ENCODE assay signal across 9 cellular contexts in the genomic region with DNA sequence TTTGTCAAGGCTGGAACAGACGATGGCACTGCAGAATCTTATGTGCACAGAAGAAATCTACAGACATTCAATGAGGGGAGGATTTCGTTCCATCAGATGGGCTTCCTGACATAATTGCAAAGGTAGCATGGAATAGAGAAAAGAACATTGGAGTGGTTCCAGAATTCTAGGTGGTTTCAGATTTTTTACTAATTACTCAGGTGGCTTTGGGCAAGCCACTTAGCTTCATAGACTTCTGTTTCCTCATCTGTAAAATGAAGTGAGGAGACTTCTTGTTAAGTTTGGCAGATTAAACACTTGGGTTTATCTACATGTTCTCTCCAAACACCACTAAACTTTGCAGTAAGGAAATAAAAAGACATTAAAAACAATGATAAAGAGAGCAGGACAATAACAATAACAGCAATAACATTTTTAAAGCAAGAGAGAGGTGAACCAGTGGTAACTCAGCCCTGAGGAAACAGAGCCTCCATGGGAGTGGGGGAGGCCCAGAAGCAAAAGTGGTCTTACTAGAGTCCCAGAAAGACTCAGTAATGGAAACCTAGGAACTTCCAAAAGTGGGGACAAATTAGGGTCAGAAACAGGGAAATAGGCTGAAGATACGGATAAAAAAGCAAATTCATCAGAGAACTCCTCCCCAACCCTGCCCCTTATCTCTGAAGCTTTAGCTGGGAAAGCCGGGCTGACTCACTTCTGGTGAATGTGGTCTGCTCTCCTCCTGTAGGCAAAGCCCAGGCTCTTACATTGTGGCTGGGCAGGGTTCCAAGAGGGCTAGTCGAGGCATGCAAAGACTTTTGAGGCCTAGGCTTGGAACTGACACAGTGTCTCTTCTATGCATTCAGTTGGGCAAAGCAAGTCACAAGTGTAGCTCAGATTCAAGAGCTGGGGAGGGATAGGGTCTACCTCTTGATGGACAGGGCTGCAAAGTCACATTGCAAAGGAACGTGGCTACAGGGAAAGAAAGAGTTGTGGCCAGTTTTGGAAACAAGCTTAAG. TPM values are rescaled to one million over a fixed set of nuclear protein-coding genes. Genes with fewer than 3 reads are reported as not detected.
DNase-seq lines count a peak whose midpoint lies in the region; TF ChIP-seq lines count a peak whose summit lies in the region.
"Had no signal": no experiment of that assay in that cellular context is flagged by ENCODE, and none has a peak within 500 bp of the region (broad histone marks: within the 10 kb centered on the region; RNA-seq: fewer than 3 reads in every experiment).

No MANE protein-coding gene starts in this region.

- no peaks in the 10 kb centered on the region for H3K9me3 ChIP-seq in right atrium auricular region

- H3K4me1 ChIP-seq in right atrium auricular region = peaks cover 0 to 13% of the 10 kb centered on the region in 2 donors

- H3K27me3 ChIP-seq in right atrium auricular region = no peaks in the 10 kb centered on the region

- TF ChIP-seq CTCF in right atrium auricular region (IDR thresholded peaks at IDR 0.05) (no peak), nephron progenitor cell (IDR thresholded peaks at IDR 0.05) (no peak)

- no peaks in the 10 kb centered on the region for H3K36me3 Mint-ChIP-seq in activated T-cell treated with anti-CD3 and anti-CD28 coated beads, Interleukin-2, amount 50 U/mL, for 24 hours (ENCODE audit: low read depth)
- no peaks in the 10 kb centered on the region for H3K36me3 Mint-ChIP-seq in nephron progenitor cell (ENCODE audit: low read depth)

- no peak overlapping the region for H3K4me3 Mint-ChIP-seq in activated T-cell treated with anti-CD3 and anti-CD28 coated beads, Interleukin-2, amount 50 U/mL, for 24 hours
- H3K4me3 Mint-ChIP-seq in nephron progenitor cell = no peak overlapping the region
- H3K4me3 Mint-ChIP-seq: neural crest cell had no signal

- peaks cover 34% of the 10 kb centered on the region for H3K4me1 Mint-ChIP-seq in activated T-cell treated with anti-CD3 and anti-CD28 coated beads, Interleukin-2, amount 50 U/mL, for 24 hours (ENCODE audit: low read depth)
- H3K4me1 Mint-ChIP-seq in nephron progenitor cell = peaks cover 29% of the 10 kb centered on the region

- no peak overlapping the region for H3K4me3 ChIP-seq in right atrium auricular region

- no peaks in the 10 kb centered on the region for H3K9me3 Mint-ChIP-seq in activated T-cell treated with anti-CD3 and anti-CD28 coated beads, Interleukin-2, amount 50 U/mL, for 24 hours
- H3K9me3 Mint-ChIP-seq in nephron progenitor cell = peaks cover 3% of the 10 kb centered on the region
- H3K9me3 Mint-ChIP-seq: neural crest cell had no signal

- H3K27ac Mint-ChIP-seq in activated T-cell treated with anti-CD3 and anti-CD28 coated beads, Interleukin-2, amount 50 U/mL, for 24 hours = peak overlapping the region; percentile 61
- H3K27ac Mint-ChIP-seq in nephron progenitor cell = no peak overlapping the region

- CTCF ChIA-PET in HEK293T (lab: Yijun Ruan, JAX) = interaction anchor here (0.9 kb wide), 1 partner anchor 191 kb away, joined by 3 read pairs; no protein-coding TSS in a partner anchor

- DNase-seq in DMS79 (lab: John Stamatoyannopoulos, UW) (peak; percentile 89), HEK293T (ENCODE audit: extremely low spot score) (peak; percentile 15), NCI-H2107 treated with DMSO at 0.1 percent for 48 hours (lab: John Stamatoyannopoulos, UW; ENCODE audit: unreplicated experiment) (peak; percentile 54), right atrium auricular region (ENCODE audit: low spot score) (peak; percentile 67), cerebellum (ENCODE audit: low spot score) (no peak), nephron progenitor cell (no peak)
- DNase-seq in activated T-cell treated with anti-CD3 and anti-CD28 coated beads, Interleukin-2, amount 50 U/mL, for 24 hours = peak; percentile 43
- DNase-seq in stimulated activated CD4-positive, alpha-beta T cell treated with anti-CD3 and anti-CD28 coated beads, Interleukin-4, amount 100 ng/mL, for 4 hours = peak; percentile 39 to 45

- H3K27ac ChIP-seq in right atrium auricular region = no peak overlapping the region

- POLR2A ChIA-PET in HEK293T (lab: Yijun Ruan, JAX) = interaction anchor here (0.6 to 1.5 kb wide), 2 partner anchors 53 to 966 kb away, joined by 4 to 10 read pairs; no protein-coding TSS in a partner anchor

- no peaks in the 10 kb centered on the region for H3K36me3 ChIP-seq in right atrium auricular region

- H3K27me3 Mint-ChIP-seq in activated T-cell treated with anti-CD3 and anti-CD28 coated beads, Interleukin-2, amount 50 U/mL, for 24 hours = no peaks in the 10 kb centered on the region
- H3K27me3 Mint-ChIP-seq in nephron progenitor cell (ENCODE audit: low read depth, poor library complexity) = peaks cover 7% of the 10 kb centered on the region

TF ChIP-seq in HEK293T, 16 proteins besides CTCF, POLR2A, EP300 and RAD21:
- TF ChIP-seq SUZ12 (IDR thresholded peaks at IDR 0.05) (no peak), BHLHE40 (IDR thresholded peaks at IDR 0.05; ENCODE audit: borderline replicate concordance) (no peak), FOXM1 (IDR thresholded peaks at IDR 0.05; ENCODE audit: borderline replicate concordance) (no peak), ARNT (IDR thresholded peaks at IDR 0.05) (no peak), FOXA1 (IDR thresholded peaks at IDR 0.05) (no peak), L3MBTL2 (conservative IDR thresholded peaks at IDR 0.05) (no peak), SP1 (IDR thresholded peaks at IDR 0.05) (no peak), NFRKB (IDR thresholded peaks at IDR 0.05) (no peak), CTBP1 (IDR thresholded peaks at IDR 0.05; ENCODE audit: borderline replicate concordance) (no peak), TARDBP (IDR thresholded peaks at IDR 0.05) (no peak), FOXK2 (IDR thresholded peaks at IDR 0.05) (no peak)
- TF ChIP-seq, protein P1, sequence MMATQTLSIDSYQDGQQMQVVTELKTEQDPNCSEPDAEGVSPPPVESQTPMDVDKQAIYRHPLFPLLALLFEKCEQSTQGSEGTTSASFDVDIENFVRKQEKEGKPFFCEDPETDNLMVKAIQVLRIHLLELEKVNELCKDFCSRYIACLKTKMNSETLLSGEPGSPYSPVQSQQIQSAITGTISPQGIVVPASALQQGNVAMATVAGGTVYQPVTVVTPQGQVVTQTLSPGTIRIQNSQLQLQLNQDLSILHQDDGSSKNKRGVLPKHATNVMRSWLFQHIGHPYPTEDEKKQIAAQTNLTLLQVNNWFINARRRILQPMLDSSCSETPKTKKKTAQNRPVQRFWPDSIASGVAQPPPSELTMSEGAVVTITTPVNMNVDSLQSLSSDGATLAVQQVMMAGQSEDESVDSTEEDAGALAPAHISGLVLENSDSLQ (IDR thresholded peaks at IDR 0.05) = no peak

RNA-seq across cellular contexts. Expression of a gene that starts 11.8 kb away (rescaled TPM):
- total RNA-seq in right atrium auricular region = under 1 TPM in 1 of 2 donors, not detected in 1; 0.12 TPM
- not detected for total RNA-seq in cerebellum
- total RNA-seq: neural crest cell had no signal

Comparison
In these comparisons a context has a peak if more than half of its experiments do, and no peak if none do; other contexts are left out.
1. DNase-seq: peak in DMS79 (single experiment), HEK293T (single experiment), NCI-H2107 treated with DMSO at 0.1 percent for 48 hours (single experiment), activated T-cell treated with anti-CD3 and anti-CD28 coated beads, Interleukin-2, amount 50 U/mL, for 24 hours (single experiment), right atrium auricular region (single experiment) and stimulated activated CD4-positive, alpha-beta T cell treated with anti-CD3 and anti-CD28 coated beads, Interleukin-4, amount 100 ng/mL, for 4 hours (2 of 2); none in cerebellum (single experiment) and nephron progenitor cell (single experiment).